In the genomic region with DNA sequence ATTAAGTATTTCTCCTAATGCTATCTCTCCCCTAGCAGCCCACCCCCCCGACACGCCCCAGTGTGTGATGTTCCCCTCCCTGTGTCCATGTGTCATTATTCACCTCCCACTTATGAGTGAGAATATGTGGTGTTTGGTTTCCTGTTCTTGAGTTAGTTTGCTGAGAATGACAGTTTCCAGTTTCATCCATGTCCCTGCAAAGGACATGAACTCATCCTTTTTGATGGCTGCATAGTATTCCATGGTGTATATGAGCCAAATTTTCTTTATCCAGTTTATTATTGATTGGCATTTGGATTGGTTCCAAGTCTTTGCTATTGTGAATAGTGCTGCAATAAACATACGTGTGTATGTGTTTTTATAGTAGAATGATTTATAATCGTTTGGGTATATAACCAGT, we compare ENCODE assay signal across 4 cellular contexts. TPM values are rescaled to one million over a fixed set of nuclear protein-coding genes. Genes with fewer than 3 reads are reported as not detected.
"Had no signal": no experiment of that assay in that cellular context is flagged by ENCODE, and none has a peak within 500 bp of the region (broad histone marks: within the 10 kb centered on the region; RNA-seq: fewer than 3 reads in every experiment).

No MANE protein-coding gene starts in this region.

RNA-seq across cellular contexts. Expression of gene HEPH, which starts 28.8 kb away (rescaled TPM):
- total RNA-seq: OCI-LY7, PC-3, PC-9, RPMI7951 had no signal
